ENCODE assay signal across 26 cellular contexts in genomic region chr21:20167059-20167458, GRCh38.
"Had no signal": no experiment of that assay in that cellular context is flagged by ENCODE, and none has a peak within 500 bp of the region (broad histone marks: within the 10 kb centered on the region; RNA-seq: fewer than 3 reads in every experiment).

No MANE protein-coding gene starts in this region.

- H3K36me3 ChIP-seq: neural progenitor cell, ovary, right lobe of liver, sigmoid colon, suprapubic skin, tibial artery, transverse colon, vagina had no signal

- H3K4me1 ChIP-seq: neural progenitor cell, parathyroid adenoma, psoas muscle, sigmoid colon, suprapubic skin, testis, tibial artery, vagina had no signal

- H3K4me3 ChIP-seq: neural progenitor cell, ovary, psoas muscle, right lobe of liver, sigmoid colon, suprapubic skin, testis, tibial artery, transverse colon, vagina had no signal

- ATAC-seq: naive thymus-derived CD4-positive, alpha-beta T cell; natural killer cell; psoas muscle; right cardiac atrium; right lobe of liver; stimulated activated effector memory CD8-positive, alpha-beta T cell treated with anti-CD3 and anti-CD28 coated beads, Interleukin-12 subunit alpha, Interleukin-12 subunit beta, amount 100 ng/mL, for 72 hours; stimulated activated naive B cell treated with anti-CD40 and anti-IgM and Interleukin-4, amounts not matched to agents 10 μg/mL and 1 μg/mL and 100 μg/mL, for 72 hours; stimulated activated naive CD8-positive, alpha-beta T cell treated with anti-CD3 and anti-CD28 coated beads, Interleukin-15, amount 100 ng/mL, for 72 hours; stimulated activated naive CD8-positive, alpha-beta T cell treated with anti-CD3 and anti-CD28 coated beads, Interleukin-15, Interleukin-2, amounts not matched to agents 100 U/mL and 50 U/mL, for 24 hours had no signal

- H3K27me3 ChIP-seq: neural progenitor cell, ovary, right lobe of liver, sigmoid colon, suprapubic skin, testis, tibial artery, transverse colon, vagina had no signal

- H3K9me3 ChIP-seq: ovary, psoas muscle, right lobe of liver, sigmoid colon, suprapubic skin, testis, tibial artery, transverse colon, vagina had no signal

- DNase-seq: naive thymus-derived CD4-positive, alpha-beta T cell; natural killer cell; occipital lobe; ovary; posterior cingulate gyrus; psoas muscle; right cardiac atrium; right lobe of liver; sigmoid colon; small intestine; stimulated activated CD4-positive, alpha-beta T cell treated with anti-CD3 and anti-CD28 coated beads, Interleukin-15, amount 100 ng/mL, for 24 hours; stimulated activated CD4-positive, alpha-beta T cell treated with anti-CD3 and anti-CD28 coated beads, Interleukin-2, amount 100 ng/mL, for 24 hours; stimulated activated CD4-positive, alpha-beta T cell treated with anti-CD3 and anti-CD28 coated beads, Interleukin-2, amount 100 ng/mL, for 48 hours; stimulated activated CD4-positive, alpha-beta T cell treated with anti-CD3 and anti-CD28 coated beads, Interleukin-4, amount 100 ng/mL, for 24 hours; stimulated activated naive B cell treated with anti-CD40 and anti-IgM and Interleukin-4, amounts not matched to agents 10 μg/mL and 1 μg/mL and 100 μg/mL, for 72 hours; stimulated activated naive CD8-positive, alpha-beta T cell treated with anti-CD3 and anti-CD28 coated beads, Interleukin-15, amount 100 ng/mL, for 72 hours; stimulated activated naive CD8-positive, alpha-beta T cell treated with anti-CD3 and anti-CD28 coated beads, Interleukin-15, Interleukin-2, amounts not matched to agents 100 U/mL and 50 U/mL, for 24 hours; substantia nigra; testis; tibial artery; transverse colon had no signal

- H3K27ac ChIP-seq: neural progenitor cell, ovary, parathyroid adenoma, psoas muscle, right lobe of liver, sigmoid colon, suprapubic skin, testis, tibial artery, transverse colon, vagina had no signal
